In genomic region chr4:109826719-109827118, GRCh38 we compare ENCODE assay signal across 9 cellular contexts. TPM values are rescaled to one million over a fixed set of nuclear protein-coding genes. Genes with fewer than 3 reads are reported as not detected.
DNase-seq lines count a peak whose midpoint lies in the region; ATAC-seq and TF ChIP-seq lines count a peak whose summit lies in the region.
"Had no signal": no experiment of that assay in that cellular context is flagged by ENCODE, and none has a peak within 500 bp of the region (broad histone marks: within the 10 kb centered on the region; RNA-seq: fewer than 3 reads in every experiment).

No MANE protein-coding gene starts in this region.

- no peaks in the 10 kb centered on the region for H3K4me1 Mint-ChIP-seq in nephron
- H3K4me1 Mint-ChIP-seq: stimulated activated naive B cell treated with anti-CD40 and anti-IgM and Interleukin-4, amounts not matched to agents 10 μg/mL and 1 μg/mL and 100 μg/mL, for 72 hours had no signal

- peak; percentile 79 for ATAC-seq in GM18861 (IDR thresholded peaks at IDR 0.05; ENCODE audit: unreplicated experiment)
- ATAC-seq in GM21737 (IDR thresholded peaks at IDR 0.05; ENCODE audit: unreplicated experiment) = no peak

- no peaks in the 10 kb centered on the region for H3K9me3 Mint-ChIP-seq in nephron
- H3K9me3 Mint-ChIP-seq: stimulated activated naive B cell treated with anti-CD40 and anti-IgM and Interleukin-4, amounts not matched to agents 10 μg/mL and 1 μg/mL and 100 μg/mL, for 72 hours had no signal

- DNase-seq in AG10803 (ENCODE audit: low read depth) = peak; percentile 36
- DNase-seq in M059J (ENCODE audit: low read depth) = peak; percentile 7
- DNase-seq in choroid plexus epithelial cell (ENCODE audit: low read depth) = peak; percentile 57
- no peak for DNase-seq in amniotic stem cell (lab: John Stamatoyannopoulos, UW)
- DNase-seq in NCI-H510A (lab: John Stamatoyannopoulos, UW) = no peak
- DNase-seq: stimulated activated naive B cell treated with anti-CD40 and anti-IgM and Interleukin-4, amounts not matched to agents 10 μg/mL and 1 μg/mL and 100 μg/mL, for 72 hours had no signal

- H3K36me3 Mint-ChIP-seq in nephron (ENCODE audit: low read depth) = peaks cover 23% of the 10 kb centered on the region

- H3K27me3 Mint-ChIP-seq in nephron (ENCODE audit: low read depth) = no peaks in the 10 kb centered on the region
- H3K27me3 Mint-ChIP-seq: stimulated activated naive B cell treated with anti-CD40 and anti-IgM and Interleukin-4, amounts not matched to agents 10 μg/mL and 1 μg/mL and 100 μg/mL, for 72 hours had no signal

- H3K4me3 ChIP-seq in AG10803 (ENCODE audit: low read length) (no peak overlapping the region), choroid plexus epithelial cell (ENCODE audit: low read depth, low read length) (no peak overlapping the region)

- no peak overlapping the region for H3K27ac Mint-ChIP-seq in nephron
- H3K27ac Mint-ChIP-seq: stimulated activated naive B cell treated with anti-CD40 and anti-IgM and Interleukin-4, amounts not matched to agents 10 μg/mL and 1 μg/mL and 100 μg/mL, for 72 hours had no signal

- TF ChIP-seq CTCF in AG10803 (conservative IDR thresholded peaks at IDR 0.05; ENCODE audit: low read length) = peak; percentile 68
- TF ChIP-seq CTCF in choroid plexus epithelial cell (conservative IDR thresholded peaks at IDR 0.05; ENCODE audit: low read depth, low read length) = peak; percentile 61
- TF ChIP-seq CTCF in nephron (IDR thresholded peaks at IDR 0.05; ENCODE audit: unreplicated experiment in 3 of 3) = peak in 2 of 3 experiments; percentile 61 to 63

- no peak overlapping the region for H3K4me3 Mint-ChIP-seq in nephron
- H3K4me3 Mint-ChIP-seq: stimulated activated naive B cell treated with anti-CD40 and anti-IgM and Interleukin-4, amounts not matched to agents 10 μg/mL and 1 μg/mL and 100 μg/mL, for 72 hours had no signal

RNA-seq across cellular contexts. Expression of gene RRH, which starts 1.1 kb away (rescaled TPM):
- not detected in 2 replicates for total RNA-seq in M059J (2014; rRNA removed; shearing (Covaris generic))

RNA-seq across cellular contexts. Expression of gene GAR1, which starts 11.2 kb away (rescaled TPM):
- total RNA-seq in M059J (2014; rRNA removed; shearing (Covaris generic)) = 3.6 and 8.7 TPM in 2 replicates

RNA-seq across cellular contexts. Expression of gene LRIT3, which starts 21.2 kb away (rescaled TPM):
- total RNA-seq in M059J (2014; rRNA removed; shearing (Covaris generic)) = not detected in 2 replicates

RNA-seq across cellular contexts. Expression of gene CFI, which starts 24.9 kb away (rescaled TPM):
- 38.1 and 55.0 TPM in 2 replicates for total RNA-seq in M059J (2014; rRNA removed; shearing (Covaris generic))

Comparison
In these comparisons a context has a peak if more than half of its experiments do, and no peak if none do; other contexts are left out.
1. DNase-seq: peak in AG10803 (single experiment), M059J (single experiment) and choroid plexus epithelial cell (single experiment); none in amniotic stem cell (single experiment) and NCI-H510A (single experiment).
2. Peak in every context shown above with its lines, with median percentiles within 50 percentile points of each other: CTCF ChIP-seq.